ENCODE assay signal across 1 cellular context in the genomic region with DNA sequence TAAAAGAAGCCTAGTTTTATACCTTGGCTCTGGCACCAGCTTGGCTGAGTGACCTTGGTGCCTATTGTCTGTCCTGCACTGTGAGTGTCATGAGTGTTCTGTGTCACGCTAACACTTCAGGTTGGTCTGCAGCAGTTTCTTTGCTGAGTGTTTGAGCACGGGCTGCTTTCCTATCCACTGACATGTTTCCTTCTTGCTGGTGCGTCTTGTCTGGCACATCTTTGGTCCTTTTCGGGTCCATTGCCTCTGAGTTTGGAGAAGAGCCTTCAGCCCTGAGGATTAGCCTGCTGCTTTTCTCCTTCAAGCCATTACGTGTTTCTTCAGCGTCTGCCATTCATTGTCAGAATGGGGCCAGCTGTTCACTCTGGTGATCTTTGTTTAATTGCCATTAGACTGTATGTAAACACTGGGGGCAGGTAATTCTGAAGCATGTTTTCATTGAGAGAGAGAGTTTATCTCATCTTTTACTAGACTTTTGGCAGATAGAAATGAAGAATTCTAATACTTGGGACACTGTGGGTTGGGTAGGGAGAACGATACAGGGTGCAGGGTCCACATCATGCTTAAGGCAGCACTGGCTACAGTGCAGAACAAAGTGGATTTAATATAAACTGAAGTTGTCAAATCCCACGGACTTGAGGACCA.
TF ChIP-seq lines count a peak whose summit lies in the region.

No MANE protein-coding gene starts in this region.

TF ChIP-seq in liver, 16 proteins besides CTCF, POLR2A, EP300 and RAD21 (continued from another document):
- TF ChIP-seq, protein P1, sequence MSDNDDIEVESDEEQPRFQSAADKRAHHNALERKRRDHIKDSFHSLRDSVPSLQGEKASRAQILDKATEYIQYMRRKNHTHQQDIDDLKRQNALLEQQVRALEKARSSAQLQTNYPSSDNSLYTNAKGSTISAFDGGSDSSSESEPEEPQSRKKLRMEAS (IDR thresholded peaks at IDR 0.05): no peak
- TF ChIP-seq HNF4A (conservative IDR thresholded peaks at IDR 0.05) (no peak), NR2F2 (IDR thresholded peaks at IDR 0.05) (no peak)
TF ChIP-seq in liver: peak in this region for 0.
